27 cellular contexts compared by ENCODE assay signal in the genomic region with DNA sequence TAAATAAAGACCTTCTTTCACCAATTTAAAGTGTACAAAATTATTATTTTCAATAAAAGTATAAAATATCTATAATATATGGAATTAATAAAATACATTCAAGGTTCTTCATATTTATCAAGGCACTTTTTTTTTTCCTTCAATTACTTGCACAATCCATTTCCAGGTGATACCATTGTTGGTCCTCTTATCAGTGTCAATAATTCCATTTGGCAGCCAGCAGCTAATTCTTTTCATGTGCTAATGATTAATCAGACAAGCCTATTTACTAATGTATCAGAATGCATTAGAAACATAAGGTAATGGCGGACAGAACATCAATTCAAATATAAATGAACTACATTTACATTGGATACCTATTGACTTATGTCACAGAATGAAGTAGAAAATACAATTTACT.
"Had no signal": no experiment of that assay in that cellular context is flagged by ENCODE, and none has a peak within 500 bp of the region (broad histone marks: within the 10 kb centered on the region; RNA-seq: fewer than 3 reads in every experiment).

No MANE protein-coding gene starts in this region.

- H3K27ac ChIP-seq: heart left ventricle, left ventricle myocardium inferior, ovary, prostate gland, sigmoid colon, testis, thyroid gland, upper lobe of right lung had no signal

- H3K4me3 ChIP-seq: heart left ventricle, left ventricle myocardium inferior, lung, ovary, prostate gland, sigmoid colon, smooth muscle cell, testis, thyroid gland, upper lobe of right lung had no signal

- H3K27me3 ChIP-seq: ovary, sigmoid colon, testis, thyroid gland, upper lobe of right lung had no signal

- DNase-seq: heart left ventricle; hypothalamus; islet precursor cell; left ventricle myocardium inferior; mesendoderm; naive thymus-derived CD4-positive, alpha-beta T cell; ovary; posterior cingulate gyrus; retina; right cardiac atrium; sigmoid colon; stimulated activated CD4-positive, alpha-beta T cell treated with anti-CD3 and anti-CD28 coated beads, Interleukin-1b, Interleukin-23, amount 100 ng/mL, for 48 hours; stimulated activated CD4-positive, alpha-beta T cell treated with anti-CD3 and anti-CD28 coated beads, Interleukin-2, amount 100 ng/mL, for 48 hours; stimulated activated CD4-positive, alpha-beta T cell treated with anti-CD3 and anti-CD28 coated beads, Interleukin-4, amount 100 ng/mL, for 4 hours; stimulated activated CD8-positive, alpha-beta memory T cell treated with anti-CD3 and anti-CD28 coated beads, Interleukin-4, amount 100 ng/mL, for 48 hours; stimulated activated naive CD4-positive, alpha-beta T cell treated with Interleukin-2 at 50 U/mL for 16 hours; stimulated activated naive CD8-positive, alpha-beta T cell treated with anti-CD3 and anti-CD28 coated beads, Interleukin-15, amount 100 ng/mL, for 72 hours; testis; thyroid gland; trophoblast cell; upper lobe of right lung had no signal

- H3K4me1 ChIP-seq: heart left ventricle, left ventricle myocardium inferior, prostate gland, sigmoid colon, testis, thyroid gland, upper lobe of right lung had no signal

- ATAC-seq: heart left ventricle; naive thymus-derived CD4-positive, alpha-beta T cell; natural killer cell treated with Interleukin-12 subunit alpha and Interleukin-12 subunit beta and Interleukin-15 and Interleukin-18, amount 100 ng/mL, for 72 hours; right cardiac atrium; stimulated activated memory B cell treated with anti-CD40 and anti-IgM and Interleukin-4, amounts not matched to agents 10 μg/mL and 1 μg/mL and 100 μg/mL, for 72 hours; stimulated activated naive CD8-positive, alpha-beta T cell treated with anti-CD3 and anti-CD28 coated beads, Interleukin-15, amount 100 ng/mL, for 72 hours; upper lobe of right lung had no signal

- H3K36me3 ChIP-seq: heart left ventricle, left ventricle myocardium inferior, ovary, prostate gland, sigmoid colon, thyroid gland, upper lobe of right lung had no signal

- FAIRE-seq: urothelium cell line had no signal

- H3K9me3 ChIP-seq: heart left ventricle, left ventricle myocardium inferior, ovary, prostate gland, sigmoid colon, testis, thyroid gland, upper lobe of right lung had no signal
